ENCODE assay signal across 8 cellular contexts in the genomic region with DNA sequence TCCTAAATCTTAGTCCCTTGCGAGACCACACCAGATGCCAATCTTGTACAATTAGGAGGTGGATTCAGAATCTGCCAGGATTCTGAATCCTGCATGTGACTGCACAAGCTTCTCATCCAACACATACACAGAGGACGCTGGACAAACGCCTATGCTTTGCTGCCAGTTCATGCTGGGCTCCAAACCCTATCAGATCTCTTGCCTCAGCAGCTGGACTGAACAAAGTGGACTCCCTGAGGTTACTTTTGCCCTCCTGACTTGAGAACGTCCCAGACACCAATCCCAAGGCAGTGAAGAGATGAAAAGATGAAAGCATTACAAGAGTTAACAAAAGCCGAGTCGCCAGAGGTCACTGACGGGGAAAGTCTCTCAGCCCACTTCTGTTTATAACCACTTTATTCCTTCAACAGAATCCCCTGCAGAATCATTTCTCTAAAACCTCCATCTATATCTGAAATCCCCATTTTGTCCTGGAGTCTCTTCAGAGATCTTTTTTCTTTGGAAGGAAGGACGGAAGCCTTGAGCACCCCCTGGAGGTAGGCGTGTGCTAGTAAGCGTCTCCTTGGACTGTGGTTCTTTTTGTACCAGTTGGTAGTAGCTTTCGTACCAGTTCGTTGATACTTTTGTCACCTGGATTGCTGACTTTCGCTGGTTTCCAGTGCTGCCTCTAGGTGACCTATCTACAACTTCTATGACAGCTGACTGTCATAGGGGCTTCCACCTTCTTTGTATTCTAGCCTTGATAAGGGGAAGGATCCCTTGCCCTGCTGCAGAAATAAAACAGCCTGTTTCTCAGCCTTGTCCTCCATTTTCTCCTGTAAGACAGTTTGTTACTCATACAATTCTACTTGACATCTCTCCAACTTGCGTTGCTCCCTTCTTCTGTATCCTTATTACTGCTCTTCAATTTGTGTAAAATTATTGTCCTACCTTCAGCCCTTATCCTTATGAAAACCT. TPM values are rescaled to one million over a fixed set of nuclear protein-coding genes. Genes with fewer than 3 reads are reported as not detected.
DNase-seq lines count a peak whose midpoint lies in the region; ATAC-seq and TF ChIP-seq lines count a peak whose summit lies in the region.

No MANE protein-coding gene starts in this region.

- H3K9ac ChIP-seq in OCI-LY3 (ENCODE audit: low read length) = peak overlapping the region; percentile 70
- H3K9ac ChIP-seq in neuronal stem cell (ENCODE audit: low read depth, low read length, poor library complexity) = no peak overlapping the region
- peak overlapping the region in 2 of 5 donors; percentile 17 to 55 for H3K9ac ChIP-seq in subcutaneous abdominal adipose tissue (ENCODE audit: low read length in 5 of 5)

- no peak overlapping the region for H3K23ac ChIP-seq in neuronal stem cell (ENCODE audit: low read depth, low read length, poor library complexity)

- DNase-seq in COR-L47 (lab: John Stamatoyannopoulos, UW) = peak; percentile 55
- peak; percentile 70 for DNase-seq in HT1080 (ENCODE audit: low read depth)
- peak; percentile 55 for DNase-seq in activated T-cell treated with anti-CD3 and anti-CD28 coated beads, Interleukin-2, amount 50 U/mL, for 4 hours
- DNase-seq in fibroblast of peridontal ligament (ENCODE audit: extremely low read depth) = peak; percentile 87
- DNase-seq in neuronal stem cell (ENCODE audit: low spot score) = peak; percentile 59

- H3K4me2 ChIP-seq in OCI-LY3 (ENCODE audit: low read length) (peak overlapping the region; percentile 93), neuronal stem cell (ENCODE audit: insufficient read depth, low read length, poor library complexity, severe bottlenecking) (no peak overlapping the region)

- peaks cover 57% of the 10 kb centered on the region for H3K4me1 Mint-ChIP-seq in activated T-cell treated with anti-CD3 and anti-CD28 coated beads, Interleukin-2, amount 50 U/mL, for 4 hours (ENCODE audit: low read depth)

- no peak overlapping the region for H4K91ac ChIP-seq in neuronal stem cell (ENCODE audit: low read depth, low read length, poor library complexity)

- H3K36me3 ChIP-seq in OCI-LY3 (replicated peaks; ENCODE audit: low read depth, low read length) (no peaks in the 10 kb centered on the region), neuronal stem cell (replicated peaks in 1 of 2; ENCODE audit: control insufficient read depth in 2 of 2, insufficient read depth in 2 of 2, low read length in 2 of 2) (peaks cover 0 to 1% of the 10 kb centered on the region in 2 donors), subcutaneous abdominal adipose tissue (ENCODE audit: control insufficient read depth in 5 of 5, insufficient read depth in 5 of 5, low read length in 5 of 5) (no peaks in the 10 kb centered on the region)

- H3K9me3 Mint-ChIP-seq in activated T-cell treated with anti-CD3 and anti-CD28 coated beads, Interleukin-2, amount 50 U/mL, for 4 hours = peaks cover 4% of the 10 kb centered on the region

- H3K4ac ChIP-seq in neuronal stem cell (ENCODE audit: low read length) = no peak overlapping the region

- no peaks in the 10 kb centered on the region for H4K20me1 ChIP-seq in OCI-LY3 (ENCODE audit: insufficient read depth, low read length)

- no peak overlapping the region for H3K14ac ChIP-seq in neuronal stem cell (ENCODE audit: low read length)

- H2AFZ ChIP-seq in OCI-LY3 (ENCODE audit: low read depth, low read length) (peak overlapping the region; percentile 93), neuronal stem cell (ENCODE audit: low read length) (peak overlapping the region; percentile 82)

- H3K27me3 ChIP-seq in OCI-LY3 (ENCODE audit: low read depth, low read length) (no peaks in the 10 kb centered on the region), neuronal stem cell (ENCODE audit: control insufficient read depth in 3 of 3, insufficient read depth in 3 of 3, low read depth in 1 of 3, low read length in 3 of 3) (peaks cover 0 to 8% (median 0%) of the 10 kb centered on the region in 3 experiments), subcutaneous abdominal adipose tissue (ENCODE audit: control insufficient read depth in 5 of 5, insufficient read depth in 4 of 5, low read length in 5 of 5) (no peaks in the 10 kb centered on the region)

- WGBS in neuronal stem cell (ENCODE audit: extremely low coverage in 2 of 2, insufficient read length in 2 of 2, insufficient replicate concordance in 1 of 2), 2 donors = no CpG with 5 or more reads among the region's 14 CpGs

- ATAC-seq in GM21360 (IDR thresholded peaks at IDR 0.05; ENCODE audit: unreplicated experiment) = peak; percentile 45
- ATAC-seq in activated T-cell treated with anti-CD3 and anti-CD28 coated beads, Interleukin-2, amount 50 U/mL, for 4 hours = peak; percentile 13 to 26

- H3K9me3 ChIP-seq in OCI-LY3 (ENCODE audit: insufficient read depth, low read length) (no peaks in the 10 kb centered on the region), neuronal stem cell (replicated peaks in 1 of 2; ENCODE audit: control insufficient read depth in 2 of 2, insufficient read depth in 1 of 2, low read depth in 1 of 2, low read length in 2 of 2) (no peaks in the 10 kb centered on the region), subcutaneous abdominal adipose tissue (ENCODE audit: control insufficient read depth in 5 of 5, low read length in 5 of 5) (no peaks in the 10 kb centered on the region)

- H2BK15ac ChIP-seq in neuronal stem cell (ENCODE audit: low read length) = no peak overlapping the region

- H2BK12ac ChIP-seq in neuronal stem cell (ENCODE audit: low read length) = no peak overlapping the region

- no peaks in the 10 kb centered on the region for H3K79me1 ChIP-seq in neuronal stem cell (ENCODE audit: low read depth, low read length)

- H3K4me1 ChIP-seq in OCI-LY3 (ENCODE audit: low read length) (peaks cover 71% of the 10 kb centered on the region), neuronal stem cell (ENCODE audit: control insufficient read depth in 2 of 2, insufficient read depth in 1 of 2, low read depth in 1 of 2, low read length in 2 of 2) (peaks cover 0 to 1% of the 10 kb centered on the region in 2 donors), subcutaneous abdominal adipose tissue (ENCODE audit: control insufficient read depth in 5 of 5, insufficient read depth in 5 of 5, low read length in 5 of 5) (peaks cover 0 to 16% (median 10%) of the 10 kb centered on the region in 5 donors)

- no peak overlapping the region for H2BK5ac ChIP-seq in neuronal stem cell (ENCODE audit: low read length)

- peaks cover 5% of the 10 kb centered on the region for H3K27me3 Mint-ChIP-seq in activated T-cell treated with anti-CD3 and anti-CD28 coated beads, Interleukin-2, amount 50 U/mL, for 4 hours (ENCODE audit: low read depth)

- TF ChIP-seq CTCF in OCI-LY3 (IDR thresholded peaks at IDR 0.05; ENCODE audit: low read depth, low read length) = peak; percentile 95

- H3K27ac ChIP-seq in OCI-LY3 (ENCODE audit: low read length) = peak overlapping the region; percentile 89
- no peak overlapping the region for H3K27ac ChIP-seq in neuronal stem cell (replicated peaks; ENCODE audit: low read length)
- H3K27ac ChIP-seq in subcutaneous abdominal adipose tissue (ENCODE audit: low read depth, low read length) = peak overlapping the region; percentile 19

- no peaks in the 10 kb centered on the region for H3K79me2 ChIP-seq in OCI-LY3 (ENCODE audit: low read length)

- H2AK5ac ChIP-seq in neuronal stem cell (ENCODE audit: low read depth, low read length) = no peak overlapping the region

- no peak overlapping the region for H2BK120ac ChIP-seq in neuronal stem cell (ENCODE audit: low read depth, low read length)

- H3K4me3 ChIP-seq in OCI-LY3 (ENCODE audit: low read length) (peak overlapping the region; percentile 73), neuronal stem cell (ENCODE audit: low read length in 2 of 2) (no peak overlapping the region), subcutaneous abdominal adipose tissue (ENCODE audit: low read depth in 1 of 5, low read length in 5 of 5) (peak overlapping the region; percentile 14 to 63 (median 57))

- peaks cover 2% of the 10 kb centered on the region for H3K36me3 Mint-ChIP-seq in activated T-cell treated with anti-CD3 and anti-CD28 coated beads, Interleukin-2, amount 50 U/mL, for 4 hours (ENCODE audit: insufficient read depth)

- no peak overlapping the region for H4K8ac ChIP-seq in neuronal stem cell (ENCODE audit: low read depth, low read length)

- H3K4me3 Mint-ChIP-seq in activated T-cell treated with anti-CD3 and anti-CD28 coated beads, Interleukin-2, amount 50 U/mL, for 4 hours = peak overlapping the region; percentile 72

- no peak overlapping the region for H3K18ac ChIP-seq in neuronal stem cell (ENCODE audit: low read length)

RNA-seq across cellular contexts. Expression of a gene that starts 26.1 kb away (rescaled TPM):
- total RNA-seq in HT1080 (2014; rRNA removed; shearing (Covaris generic)) = 27.6 and 38.1 TPM in 2 replicates
- 20.0 and 21.0 TPM in 2 replicates for polyA plus RNA-seq in HT1080 (2015; cell fraction: cytosol; rRNA removed)
- polyA plus RNA-seq in HT1080 (2015; cell fraction: nucleus; rRNA removed) = 42.1 and 42.8 TPM in 2 replicates
- 100 to 1,000 TPM; 171 to 197 (median 175) TPM for total RNA-seq in activated T-cell treated with anti-CD3 and anti-CD28 coated beads, Interleukin-2, amount 50 U/mL, for 4 hours
- 27.9 TPM for polyA plus RNA-seq in neuronal stem cell (2013, experiment 1 of 2)
- 28.0 TPM for polyA plus RNA-seq in neuronal stem cell (2013, experiment 2 of 2)

Comparison
In these comparisons a context has a peak if more than half of its experiments do, and no peak if none do; other contexts are left out.
1. H3K4me3 ChIP-seq: peak in OCI-LY3 (single experiment) and subcutaneous abdominal adipose tissue (5 of 5); none in neuronal stem cell (0 of 2).
2. Peak in every context shown above with its lines, with median percentiles within 50 percentile points of each other: DNase-seq.